ENCODE assay signal across 1 cellular context in the genomic region with DNA sequence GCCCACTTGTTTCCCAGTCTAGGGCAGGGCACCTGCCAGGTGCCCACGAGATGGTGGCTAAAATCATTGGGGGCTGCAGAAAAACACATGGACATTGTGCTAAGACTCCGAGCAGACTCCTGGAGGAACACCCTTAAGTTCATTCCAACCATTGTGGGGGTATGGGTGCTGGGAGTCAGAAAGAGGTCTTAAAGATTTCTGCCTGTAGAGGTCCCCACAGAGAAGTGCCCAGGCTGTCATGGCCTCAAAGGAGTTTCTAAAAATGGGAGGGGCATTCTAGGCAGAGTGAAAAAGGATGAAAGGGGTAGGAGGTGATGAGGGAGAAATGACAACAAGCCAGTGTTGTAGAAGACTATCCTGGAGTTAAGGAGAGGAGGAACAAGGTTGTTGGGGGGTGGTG.
A peak's percentile ranks its signal among the peaks of the same experiment; 100 is the strongest.
TF ChIP-seq lines count a peak whose summit lies in the region.

No MANE protein-coding gene starts in this region.

TF ChIP-seq in H1, 55 proteins besides CTCF, POLR2A, EP300 and RAD21:
- TF ChIP-seq BACH1 (IDR thresholded peaks at IDR 0.05; ENCODE audit: low read length): no peak
- TF ChIP-seq TEAD4 (IDR thresholded peaks at IDR 0.05; ENCODE audit: low read depth, low read length): 0 out of 2 replicates have a peak, but pooled peaks have one; percentile 48
